Comparison of ENCODE assay signal across 9 cellular contexts in the genomic region with DNA sequence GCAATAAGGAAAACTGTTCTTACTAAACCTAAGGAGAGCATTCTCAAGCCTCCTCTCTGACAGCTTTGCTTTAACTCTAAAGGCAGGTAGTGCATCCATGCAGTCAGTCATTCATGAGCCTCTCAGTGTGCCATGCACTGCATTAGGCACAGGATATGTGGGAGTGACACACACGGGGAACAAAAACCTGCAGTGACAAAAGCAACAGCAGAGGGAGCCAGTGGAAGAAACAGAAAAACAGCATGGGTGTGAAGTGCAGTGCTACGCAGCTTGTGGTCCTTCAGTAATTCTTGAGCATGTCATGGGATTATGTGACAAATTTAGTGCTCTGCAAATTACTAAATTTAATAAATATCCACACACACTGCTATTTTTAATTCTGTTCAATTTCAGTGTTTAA.
A peak's percentile ranks its signal among the peaks of the same experiment; 100 is the strongest.
DNase-seq lines count a peak whose midpoint lies in the region; ATAC-seq and TF ChIP-seq lines count a peak whose summit lies in the region.
"Had no signal": no experiment of that assay in that cellular context is flagged by ENCODE, and none has a peak within 500 bp of the region (broad histone marks: within the 10 kb centered on the region; RNA-seq: fewer than 3 reads in every experiment).

No MANE protein-coding gene starts in this region.

- H3K4me1 ChIP-seq in Caco-2, result no peaks in the 10 kb centered on the region
- H3K4me1 ChIP-seq: SJSA1 had no signal

- intact Hi-C loops in Caco-2 (cut with micrococcal nuclease; ENCODE audit: unreplicated experiment), result loop anchor here (1.0 kb wide), 1 partner anchor 41 kb away; no protein-coding TSS in a partner anchor
- intact Hi-C loops in activated CD4-positive, alpha-beta memory T cell treated with anti-CD3 and anti-CD28 coated beads for 36 hours (cut with micrococcal nuclease), result loop anchor here (1.0 to 2.0 kb wide), 2 partner anchors 63 to 518 kb away; no protein-coding TSS in a partner anchor
- intact Hi-C loops in head of caudate nucleus (cut with DNase I), result loop anchor here (10.0 kb wide), 2 partner anchors 51 to 519 kb away; no protein-coding TSS in a partner anchor

- CTCF ChIA-PET in Caco-2 (lab: Charles Lee), result interaction anchor here (0.7 kb wide), 1 partner anchor 11 kb away, joined by 3 read pairs; no protein-coding TSS in a partner anchor
- CTCF ChIA-PET in activated CD4-positive, alpha-beta memory T cell treated with anti-CD3 and anti-CD28 coated beads for 36 hours (lab: Charles Lee), result interaction anchor here (1.1 to 2.3 kb wide), 5 partner anchors 11 to 178 kb away, joined by 3 to 15 read pairs (median 4); no protein-coding TSS in a partner anchor

- DNase-seq in Caco-2 (peak; percentile 31 to 45), NCI-H1436 treated with DMSO at 0.1 percent for 48 hours (lab: John Stamatoyannopoulos, UW) (peak; percentile 69), head of caudate nucleus (peak; percentile 16 to 87 (median 68)), retina (peak; percentile 46)
- DNase-seq in activated CD4-positive, alpha-beta memory T cell treated with anti-CD3 and anti-CD28 coated beads for 36 hours, result peak; percentile 37

- POLR2A ChIA-PET in Caco-2 (lab: Charles Lee), result no interaction called here
- POLR2A ChIA-PET in activated CD4-positive, alpha-beta memory T cell treated with anti-CD3 and anti-CD28 coated beads for 36 hours (lab: Charles Lee), result no interaction called here

- TF ChIP-seq CTCF in Caco-2 (IDR thresholded peaks at IDR 0.05; ENCODE audit: insufficient read depth in 1 of 2, low read depth in 1 of 2, low read length in 1 of 2, severe bottlenecking in 1 of 2, unreplicated experiment in 1 of 2), result peak in 1 of 2 experiments; percentile 27

- BruUV-seq in Caco-2 (replicated peaks; lab: Mats Ljungman, UMichigan), result no TSS peak

- H3K36me3 Mint-ChIP-seq in Caco-2 (ENCODE audit: insufficient read depth, unreplicated experiment), result no peaks in the 10 kb centered on the region
- H3K36me3 Mint-ChIP-seq in activated CD4-positive, alpha-beta memory T cell treated with anti-CD3 and anti-CD28 coated beads for 36 hours, result peaks cover 18% of the 10 kb centered on the region
- H3K36me3 Mint-ChIP-seq in stimulated activated memory B cell treated with anti-CD40 and anti-IgM and Interleukin-4, amounts not matched to agents 10 μg/mL and 1 μg/mL and 100 μg/mL, for 72 hours, result peaks cover 19% of the 10 kb centered on the region

- H3K4me3 Mint-ChIP-seq in Caco-2 (ENCODE audit: unreplicated experiment), result no peak overlapping the region
- H3K4me3 Mint-ChIP-seq in activated CD4-positive, alpha-beta memory T cell treated with anti-CD3 and anti-CD28 coated beads for 36 hours, result no peak overlapping the region
- H3K4me3 Mint-ChIP-seq in stimulated activated memory B cell treated with anti-CD40 and anti-IgM and Interleukin-4, amounts not matched to agents 10 μg/mL and 1 μg/mL and 100 μg/mL, for 72 hours, result no peak overlapping the region

- H3K9me3 ChIP-seq in Caco-2, result no peaks in the 10 kb centered on the region
- H3K9me3 ChIP-seq: SJSA1 had no signal

- no peaks in the 10 kb centered on the region for H3K27me3 ChIP-seq in Caco-2 (replicated peaks; ENCODE audit: control insufficient read depth, insufficient read depth, low read length)
- H3K27me3 ChIP-seq: SJSA1 had no signal

- no peaks in the 10 kb centered on the region for H3K36me3 ChIP-seq in Caco-2 (ENCODE audit: control insufficient read depth, insufficient read depth, low read length)
- H3K36me3 ChIP-seq: SJSA1 had no signal

- ATAC-seq in GM19328 (IDR thresholded peaks at IDR 0.05; ENCODE audit: unreplicated experiment) (peak; percentile 60), HG03139 (IDR thresholded peaks at IDR 0.05; ENCODE audit: unreplicated experiment) (no peak)
- no peak for ATAC-seq in stimulated activated memory B cell treated with anti-CD40 and anti-IgM and Interleukin-4, amounts not matched to agents 10 μg/mL and 1 μg/mL and 100 μg/mL, for 72 hours

- H3K9me3 Mint-ChIP-seq in Caco-2 (ENCODE audit: unreplicated experiment), result no peaks in the 10 kb centered on the region
- no peaks in the 10 kb centered on the region for H3K9me3 Mint-ChIP-seq in activated CD4-positive, alpha-beta memory T cell treated with anti-CD3 and anti-CD28 coated beads for 36 hours
- no peaks in the 10 kb centered on the region for H3K9me3 Mint-ChIP-seq in stimulated activated memory B cell treated with anti-CD40 and anti-IgM and Interleukin-4, amounts not matched to agents 10 μg/mL and 1 μg/mL and 100 μg/mL, for 72 hours

- H3K27ac Mint-ChIP-seq in Caco-2 (ENCODE audit: unreplicated experiment), result no peak overlapping the region
- no peak overlapping the region for H3K27ac Mint-ChIP-seq in activated CD4-positive, alpha-beta memory T cell treated with anti-CD3 and anti-CD28 coated beads for 36 hours
- H3K27ac Mint-ChIP-seq in stimulated activated memory B cell treated with anti-CD40 and anti-IgM and Interleukin-4, amounts not matched to agents 10 μg/mL and 1 μg/mL and 100 μg/mL, for 72 hours, result no peak overlapping the region

- no peaks in the 10 kb centered on the region for H3K27me3 Mint-ChIP-seq in Caco-2 (ENCODE audit: insufficient read depth, unreplicated experiment)
- no peaks in the 10 kb centered on the region for H3K27me3 Mint-ChIP-seq in activated CD4-positive, alpha-beta memory T cell treated with anti-CD3 and anti-CD28 coated beads for 36 hours
- no peaks in the 10 kb centered on the region for H3K27me3 Mint-ChIP-seq in stimulated activated memory B cell treated with anti-CD40 and anti-IgM and Interleukin-4, amounts not matched to agents 10 μg/mL and 1 μg/mL and 100 μg/mL, for 72 hours

- H3K4me1 Mint-ChIP-seq in Caco-2 (ENCODE audit: low read depth, unreplicated experiment), result no peaks in the 10 kb centered on the region
- H3K4me1 Mint-ChIP-seq in activated CD4-positive, alpha-beta memory T cell treated with anti-CD3 and anti-CD28 coated beads for 36 hours (ENCODE audit: low read depth), result no peaks in the 10 kb centered on the region
- no peaks in the 10 kb centered on the region for H3K4me1 Mint-ChIP-seq in stimulated activated memory B cell treated with anti-CD40 and anti-IgM and Interleukin-4, amounts not matched to agents 10 μg/mL and 1 μg/mL and 100 μg/mL, for 72 hours

- no peak overlapping the region for H3K4me3 ChIP-seq in Caco-2 (ENCODE audit: low read depth, low read length)
- H3K4me3 ChIP-seq: SJSA1 had no signal
